12 cellular contexts compared by ENCODE assay signal in genomic region chr19:39244410-39245100, GRCh38. TPM values are rescaled to one million over a fixed set of nuclear protein-coding genes. Genes with fewer than 3 reads are reported as not detected.
"Had no signal": no experiment of that assay in that cellular context is flagged by ENCODE, and none has a peak within 500 bp of the region (broad histone marks: within the 10 kb centered on the region; RNA-seq: fewer than 3 reads in every experiment).

Gene IFNL3, minus strand, starts transcription at chr19:39245006. Its CDS starts 39 bp downstream, at chr19:39244967.

RNA-seq across cellular contexts. Expression of gene IFNL3, which starts in this region (rescaled TPM):
- total RNA-seq: activated B cell treated with CpG ODN at 0.5 μM for 24 hours; activated CD4-positive, alpha-beta memory T cell treated with anti-CD3 and anti-CD28 coated beads, Interleukin-2, amount 10 ng/mL, durations not matched to agents 7 days and 5 days; activated CD4-positive, alpha-beta T cell treated with anti-CD3 and anti-CD28 coated beads, Interleukin-2, amount 10 ng/mL, durations not matched to agents 24 days and 14 days; activated CD8-positive, alpha-beta T cell treated with anti-CD3 and anti-CD28 coated beads, Interleukin-2, amount 10 ng/mL, durations not matched to agents 7 days and 5 days; activated naive CD8-positive, alpha-beta T cell treated with anti-CD3 and anti-CD28 coated beads, Interleukin-2, amount 10 ng/mL, durations not matched to agents 7 days and 5 days; activated T-helper 2 cell treated with anti-CD3 and anti-CD28 coated beads, Interferon-gamma antibody, Interleukin-2, Interleukin-4, amounts not matched to agents 10 μg/mL and 5 μg/mL and 100 μg/mL, durations not matched to agents 14 hours and 24 hours and 36 hours; ascending aorta; body of pancreas; breast epithelium; cardiac muscle cell; chondrocyte had no signal
- polyA plus RNA-seq: adipose tissue, cardiac muscle cell had no signal
